Comparison of ENCODE assay signal across 32 cellular contexts in the genomic region with DNA sequence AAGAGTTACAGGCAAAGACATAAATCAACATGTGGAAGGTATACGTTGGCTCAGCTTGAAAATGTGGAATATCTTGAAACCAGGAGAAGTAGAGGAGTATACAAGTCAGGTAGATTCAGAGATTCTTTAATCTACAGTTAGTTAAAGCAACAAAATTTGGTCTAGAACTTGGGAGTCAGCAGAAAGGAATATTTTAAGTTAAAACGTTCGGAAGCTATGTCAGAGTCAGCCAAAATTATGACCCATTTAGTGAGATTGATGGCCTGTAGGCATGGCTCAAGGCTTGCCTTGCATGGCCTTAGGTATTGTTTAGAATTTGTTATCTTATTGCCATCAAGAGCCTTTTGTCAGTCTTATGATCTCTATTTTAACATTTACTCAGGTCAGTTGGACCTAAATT.
"Had no signal": no experiment of that assay in that cellular context is flagged by ENCODE, and none has a peak within 500 bp of the region (broad histone marks: within the 10 kb centered on the region; RNA-seq: fewer than 3 reads in every experiment).

No MANE protein-coding gene starts in this region.

- H3K4me1 Mint-ChIP-seq: immature natural killer cell; stimulated activated naive CD8-positive, alpha-beta T cell treated with anti-CD3 and anti-CD28 coated beads, Interleukin-15, amount 100 ng/mL, for 72 hours had no signal

- H3K4me1 ChIP-seq: lower lobe of right lung, prostate gland, right atrium auricular region, suprapubic skin, upper lobe of right lung, vagina had no signal

- H3K27me3 ChIP-seq: esophagus squamous epithelium, right atrium auricular region, suprapubic skin, transverse colon, upper lobe of right lung, vagina had no signal

- H3K9me3 ChIP-seq: esophagus squamous epithelium, lower lobe of right lung, prostate gland, right atrium auricular region, suprapubic skin, transverse colon, upper lobe of right lung, vagina had no signal

- H3K4me2 ChIP-seq: smooth muscle cell had no signal

- H3K4me3 ChIP-seq: coronary artery, esophagus squamous epithelium, lower lobe of right lung, prostate gland, right atrium auricular region, smooth muscle cell, suprapubic skin, transverse colon, upper lobe of right lung, vagina had no signal

- H3K27me3 Mint-ChIP-seq: effector memory CD8-positive, alpha-beta T cell; memory B cell; naive B cell; natural killer cell treated with Interleukin-12 subunit alpha and Interleukin-12 subunit beta and Interleukin-15 and Interleukin-18, amount 100 ng/mL, for 72 hours; stimulated activated naive CD8-positive, alpha-beta T cell treated with anti-CD3 and anti-CD28 coated beads, Interleukin-15, amount 100 ng/mL, for 72 hours had no signal

- H3K27ac ChIP-seq: coronary artery, esophagus squamous epithelium, lower lobe of right lung, prostate gland, right atrium auricular region, suprapubic skin, transverse colon, upper lobe of right lung, vagina had no signal

- DNase-seq: dermis blood vessel endothelial cell; effector memory CD8-positive, alpha-beta T cell; erythroblast; esophagus squamous epithelium; foreskin melanocyte; glutamatergic neuron; hypothalamus; immature natural killer cell; islet precursor cell; kidney glomerular epithelial cell; left colon; left ventricle myocardium superior; lower lobe of right lung; naive B cell; nucleus accumbens; stimulated activated CD4-positive, alpha-beta T cell treated with anti-CD3 and anti-CD28 coated beads, Interleukin-12 subunit alpha, Interleukin-12 subunit beta, amount 100 ng/mL, for 4 hours; stimulated activated CD4-positive, alpha-beta T cell treated with anti-CD3 and anti-CD28 coated beads, Interleukin-1b, Interleukin-23, amount 100 ng/mL, for 48 hours; stimulated activated CD4-positive, alpha-beta T cell treated with anti-CD3 and anti-CD28 coated beads, Interleukin-4, amount 100 ng/mL, for 1 hour; stimulated activated CD8-positive, alpha-beta memory T cell treated with anti-CD3 and anti-CD28 coated beads, Interleukin-4, amount 100 ng/mL, for 48 hours; stimulated activated naive CD4-positive, alpha-beta T cell; stimulated activated naive CD8-positive, alpha-beta T cell treated with anti-CD3 and anti-CD28 coated beads, Interleukin-15, amount 100 ng/mL, for 72 hours; transverse colon; upper lobe of right lung had no signal

- ATAC-seq: effector memory CD8-positive, alpha-beta T cell; left colon; left ventricle myocardium superior; lower lobe of right lung; natural killer cell treated with Interleukin-12 subunit alpha and Interleukin-12 subunit beta and Interleukin-15 and Interleukin-18, amount 100 ng/mL, for 72 hours; sciatic nerve; stimulated activated naive CD8-positive, alpha-beta T cell treated with anti-CD3 and anti-CD28 coated beads, Interleukin-15, amount 100 ng/mL, for 72 hours; upper lobe of right lung had no signal

- H3K9me3 Mint-ChIP-seq: effector memory CD8-positive, alpha-beta T cell; immature natural killer cell; memory B cell; natural killer cell treated with Interleukin-12 subunit alpha and Interleukin-12 subunit beta and Interleukin-15 and Interleukin-18, amount 100 ng/mL, for 72 hours; stimulated activated naive CD8-positive, alpha-beta T cell treated with anti-CD3 and anti-CD28 coated beads, Interleukin-15, amount 100 ng/mL, for 72 hours had no signal

- H3K36me3 ChIP-seq: prostate gland, transverse colon had no signal

- H3K4me3 Mint-ChIP-seq: effector memory CD8-positive, alpha-beta T cell; immature natural killer cell; memory B cell; naive B cell; natural killer cell treated with Interleukin-12 subunit alpha and Interleukin-12 subunit beta and Interleukin-15 and Interleukin-18, amount 100 ng/mL, for 72 hours; stimulated activated naive CD8-positive, alpha-beta T cell treated with anti-CD3 and anti-CD28 coated beads, Interleukin-15, amount 100 ng/mL, for 72 hours had no signal

- H3K36me3 Mint-ChIP-seq: natural killer cell treated with Interleukin-12 subunit alpha and Interleukin-12 subunit beta and Interleukin-15 and Interleukin-18, amount 100 ng/mL, for 72 hours had no signal

- H3K27ac Mint-ChIP-seq: immature natural killer cell; memory B cell; naive B cell; natural killer cell treated with Interleukin-12 subunit alpha and Interleukin-12 subunit beta and Interleukin-15 and Interleukin-18, amount 100 ng/mL, for 72 hours; stimulated activated naive CD8-positive, alpha-beta T cell treated with anti-CD3 and anti-CD28 coated beads, Interleukin-15, amount 100 ng/mL, for 72 hours had no signal
